24 cellular contexts compared by ENCODE assay signal in the genomic region with DNA sequence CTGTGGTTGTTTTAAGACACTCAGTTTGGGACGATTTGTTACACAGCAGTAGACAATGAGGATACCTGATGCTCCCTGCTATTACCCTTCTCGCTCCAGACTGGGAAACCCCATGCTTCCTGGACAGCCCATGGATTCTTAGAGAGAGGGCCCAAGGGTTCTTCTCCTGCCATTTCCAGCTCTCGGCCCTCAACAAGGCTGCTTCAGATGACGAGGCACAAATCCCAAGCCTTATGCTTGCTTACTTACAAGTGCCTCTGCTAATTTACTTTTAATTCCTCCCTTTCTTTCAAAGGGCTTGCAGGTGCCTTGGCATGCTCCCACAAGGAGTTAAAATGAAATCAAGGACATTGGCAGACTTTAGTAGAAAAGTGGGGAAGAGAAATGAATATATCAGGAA.
"Had no signal": no experiment of that assay in that cellular context is flagged by ENCODE, and none has a peak within 500 bp of the region (broad histone marks: within the 10 kb centered on the region; RNA-seq: fewer than 3 reads in every experiment).

No MANE protein-coding gene starts in this region.

- H3K79me2 ChIP-seq: hepatocyte had no signal

- ATAC-seq: activated CD4-positive, CD25-positive, alpha-beta regulatory T cell treated with anti-CD3 and anti-CD28 coated beads, Interleukin-2, amount 50 U/mL, for 24 hours; activated CD8-positive, alpha-beta T cell treated with anti-CD3 and anti-CD28 coated beads, Interleukin-2, amount 10 ng/mL, durations not matched to agents 7 days and 5 days had no signal

- H2AFZ ChIP-seq: hepatocyte had no signal

- H3K27ac ChIP-seq: esophagus muscularis mucosa, hepatocyte, suprapubic skin had no signal

- H3K27me3 Mint-ChIP-seq: activated T-cell treated with anti-CD3 and anti-CD28 coated beads, Interleukin-2, amount 50 U/mL, for 24 hours; stimulated activated naive CD8-positive, alpha-beta T cell treated with anti-CD3 and anti-CD28 coated beads, Interleukin-15, Interleukin-2, amounts not matched to agents 100 ng/mL and 50 ng/mL, for 24 hours had no signal

- H3K4me2 ChIP-seq: hepatocyte had no signal

- H3K9me3 ChIP-seq: esophagus muscularis mucosa, prostate gland, right lobe of liver, suprapubic skin had no signal

- H3K4me3 ChIP-seq: esophagus muscularis mucosa, hepatocyte, prostate gland, right lobe of liver, suprapubic skin had no signal

- H3K27me3 ChIP-seq: esophagus muscularis mucosa, hepatocyte, right lobe of liver, suprapubic skin had no signal

- DNase-seq: activated CD4-positive, alpha-beta T cell treated with anti-CD3 and anti-CD28 coated beads, Interleukin-2, amount 10 ng/mL, durations not matched to agents 7 days and 5 days; activated CD8-positive, alpha-beta T cell treated with anti-CD3 and anti-CD28 coated beads, Interleukin-2, amount 10 ng/mL, durations not matched to agents 7 days and 5 days; activated effector memory CD4-positive, alpha-beta T cell treated with Interleukin-2 at 50 U/mL for 16 hours; activated naive CD4-positive, alpha-beta T cell treated with anti-CD3 and anti-CD28 coated beads, Interleukin-2, amount 50 U/mL, for 16 hours; activated T-cell treated with anti-CD3 and anti-CD28 coated beads, Interleukin-2, amount 50 U/mL, for 24 hours; dermis blood vessel endothelial cell; effector memory CD4-positive, alpha-beta T cell; mammary epithelial cell; nephron progenitor cell; occipital lobe; right lobe of liver; small intestine; stimulated activated CD4-positive, alpha-beta T cell treated with anti-CD3 and anti-CD28 coated beads, Interleukin-15, amount 100 ng/mL, for 24 hours; stimulated activated CD4-positive, alpha-beta T cell treated with anti-CD3 and anti-CD28 coated beads, Interleukin-2, amount 100 ng/mL, for 48 hours; T-helper 1 cell; T1000 had no signal

- H3K4me3 Mint-ChIP-seq: activated CD4-positive, alpha-beta T cell treated with anti-CD3 and anti-CD28 coated beads, Interleukin-2, amount 10 ng/mL, durations not matched to agents 7 days and 5 days; activated CD8-positive, alpha-beta T cell treated with anti-CD3 and anti-CD28 coated beads, Interleukin-2, amount 10 ng/mL, durations not matched to agents 7 days and 5 days; activated T-cell treated with anti-CD3 and anti-CD28 coated beads, Interleukin-2, amount 50 U/mL, for 24 hours; nephron progenitor cell; stimulated activated naive CD8-positive, alpha-beta T cell treated with anti-CD3 and anti-CD28 coated beads, Interleukin-15, Interleukin-2, amounts not matched to agents 100 ng/mL and 50 ng/mL, for 24 hours had no signal

- FAIRE-seq: astrocyte, endothelial cell of umbilical vein, small intestine had no signal

- H3K36me3 ChIP-seq: esophagus muscularis mucosa, prostate gland, right lobe of liver, suprapubic skin had no signal

- H3K27ac Mint-ChIP-seq: activated CD4-positive, alpha-beta T cell treated with anti-CD3 and anti-CD28 coated beads, Interleukin-2, amount 10 ng/mL, durations not matched to agents 7 days and 5 days; activated CD8-positive, alpha-beta T cell treated with anti-CD3 and anti-CD28 coated beads, Interleukin-2, amount 10 ng/mL, durations not matched to agents 7 days and 5 days; activated T-cell treated with anti-CD3 and anti-CD28 coated beads, Interleukin-2, amount 50 U/mL, for 24 hours; nephron progenitor cell; stimulated activated naive CD8-positive, alpha-beta T cell treated with anti-CD3 and anti-CD28 coated beads, Interleukin-15, Interleukin-2, amounts not matched to agents 100 ng/mL and 50 ng/mL, for 24 hours had no signal

- H3K9me3 Mint-ChIP-seq: activated CD4-positive, alpha-beta T cell treated with anti-CD3 and anti-CD28 coated beads, Interleukin-2, amount 10 ng/mL, durations not matched to agents 7 days and 5 days; activated T-cell treated with anti-CD3 and anti-CD28 coated beads, Interleukin-2, amount 50 U/mL, for 24 hours; stimulated activated naive CD8-positive, alpha-beta T cell treated with anti-CD3 and anti-CD28 coated beads, Interleukin-15, Interleukin-2, amounts not matched to agents 100 ng/mL and 50 ng/mL, for 24 hours had no signal
